ENCODE assay signal across 18 cellular contexts in genomic region chr21:28719731-28720130, GRCh38.
DNase-seq lines count a peak whose midpoint lies in the region; ATAC-seq, FAIRE-seq and TF ChIP-seq lines count a peak whose summit lies in the region.
"Had no signal": no experiment of that assay in that cellular context is flagged by ENCODE, and none has a peak within 500 bp of the region (broad histone marks: within the 10 kb centered on the region; RNA-seq: fewer than 3 reads in every experiment).

No MANE protein-coding gene starts in this region.

- TF ChIP-seq POLR2A in endothelial cell of umbilical vein (IDR thresholded peaks at IDR 0.05; ENCODE audit: low read depth, low read length) (no peak), uterus (IDR thresholded peaks at IDR 0.05) (no peak)

- H3K27ac ChIP-seq in endothelial cell of umbilical vein (ENCODE audit: insufficient read depth, low read depth, low read length): no peak overlapping the region
- no peak overlapping the region for H3K27ac ChIP-seq in uterus

- DNase-seq in EH (ENCODE audit: low read depth) (peak; percentile 57), LHCN-M2 (ENCODE audit: low read depth) (peak; percentile 7), endothelial cell of umbilical vein (ENCODE audit: low read depth, low spot score) (peak; percentile 12), urothelium cell line (ENCODE audit: low spot score) (no peak), uterus (no peak)
- DNase-seq: ACHN; C1 segment of cervical spinal cord; Calu3; CD4-positive, alpha-beta T cell; DMS 273 treated with DMSO at 0.1 percent for 48 hours; KBM-7 had no signal

- no peaks in the 10 kb centered on the region for H3K27me3 ChIP-seq in endothelial cell of umbilical vein (ENCODE audit: control insufficient read depth in 2 of 2, insufficient read depth in 2 of 2, low read length in 2 of 2)
- H3K27me3 ChIP-seq in uterus: no peaks in the 10 kb centered on the region

- intact Hi-C loops in endothelial cell of umbilical vein (cut with micrococcal nuclease): no loop called here
- intact Hi-C loops in uterus (cut with DNase I; ENCODE audit: low total_unique reads): no loop called here

- CTCF ChIA-PET in endothelial cell of umbilical vein (lab: Charles Lee): interaction anchor here (1.2 kb wide), 1 partner anchor 17 kb away, joined by 3 read pairs; no protein-coding TSS in a partner anchor

- TF ChIP-seq CTCF in endothelial cell of umbilical vein (IDR thresholded peaks at IDR 0.05; ENCODE audit: extremely low read depth in 1 of 2, insufficient read depth in 1 of 2, low read depth in 1 of 2, low read length in 2 of 2) (no peak), uterus (IDR thresholded peaks at IDR 0.05) (no peak)

- no peaks in the 10 kb centered on the region for H3K36me3 ChIP-seq in endothelial cell of umbilical vein (ENCODE audit: control insufficient read depth in 2 of 2, extremely low read depth in 1 of 2, insufficient read depth in 2 of 2, low read length in 2 of 2)
- no peaks in the 10 kb centered on the region for H3K36me3 ChIP-seq in uterus

- no peak overlapping the region for H3K4me3 ChIP-seq in endothelial cell of umbilical vein (replicated peaks in 1 of 3; ENCODE audit: insufficient read depth in 1 of 3, low read depth in 1 of 3, low read length in 3 of 3)
- no peak overlapping the region for H3K4me3 ChIP-seq in uterus

- no peaks in the 10 kb centered on the region for H3K9me1 ChIP-seq in endothelial cell of umbilical vein (replicated peaks; ENCODE audit: control insufficient read depth, extremely low read depth, insufficient read depth, low read length)

- BruUV-seq in endothelial cell of umbilical vein (replicated peaks; lab: Mats Ljungman, UMichigan): no TSS peak

- ATAC-seq in activated CD4-positive, CD25-positive, alpha-beta regulatory T cell treated with anti-CD3 and anti-CD28 coated beads, Interleukin-2, amount 50 U/mL, for 24 hours: no peak
- ATAC-seq in GM21737 (IDR thresholded peaks at IDR 0.05; ENCODE audit: unreplicated experiment): no peak
- ATAC-seq: HCT116 had no signal

- no peaks in the 10 kb centered on the region for H4K20me1 ChIP-seq in endothelial cell of umbilical vein (replicated peaks; ENCODE audit: control insufficient read depth, extremely low read depth, insufficient read depth, low read length)

- peak; percentile 70 for FAIRE-seq in endothelial cell of umbilical vein (lab: Jason Lieb, UNC)
- peak; percentile 9 for FAIRE-seq in urothelium cell line (lab: Jason Lieb, UNC)
- FAIRE-seq: G401.6, GM12891, GM19239, H54 had no signal

- no peaks in the 10 kb centered on the region for H3K79me2 ChIP-seq in endothelial cell of umbilical vein (ENCODE audit: control insufficient read depth, insufficient read depth, low read length)

- H3K4me2 ChIP-seq in endothelial cell of umbilical vein (ENCODE audit: insufficient read depth, low read length): no peak overlapping the region

- POLR2A ChIA-PET in endothelial cell of umbilical vein (lab: Charles Lee): no interaction called here

- no peak overlapping the region for H3K9ac ChIP-seq in endothelial cell of umbilical vein (replicated peaks; ENCODE audit: extremely low read depth, insufficient read depth, low read length)

- no peaks in the 10 kb centered on the region for H3K9me3 ChIP-seq in endothelial cell of umbilical vein (replicated peaks; ENCODE audit: control insufficient read depth, insufficient read depth, low read length)
- H3K9me3 ChIP-seq in uterus: no peaks in the 10 kb centered on the region

- dilution Hi-C loops in endothelial cell of umbilical vein (cut with MboI; ENCODE audit: extremely low pct_ligation_motif_present, low sequenced_read_pairs): no loop called here

- H3K4me1 ChIP-seq in endothelial cell of umbilical vein (ENCODE audit: control insufficient read depth, extremely low read depth, insufficient read depth, low read length) (no peaks in the 10 kb centered on the region), uterus (no peaks in the 10 kb centered on the region)

- no peak overlapping the region for H2AFZ ChIP-seq in endothelial cell of umbilical vein (ENCODE audit: low read depth, low read length)

TF ChIP-seq in endothelial cell of umbilical vein, 7 proteins besides CTCF, POLR2A, EP300 and RAD21:
- TF ChIP-seq FOS (IDR thresholded peaks at IDR 0.05; ENCODE audit: borderline replicate concordance, insufficient read depth, low read length) (peak; percentile 23), POLR2AphosphoS5 (IDR thresholded peaks at IDR 0.05; ENCODE audit: insufficient read depth, low read depth, low read length) (no peak)
TF ChIP-seq in endothelial cell of umbilical vein: peak in this region for 1.

Comparison
In these comparisons a context has a peak if more than half of its experiments do, and no peak if none do; other contexts are left out.
1. DNase-seq: peak in EH (single experiment), LHCN-M2 (single experiment) and endothelial cell of umbilical vein (single experiment); none in urothelium cell line (single experiment) and uterus (0 of 2).